ENCODE assay signal across 8 cellular contexts in the genomic region with DNA sequence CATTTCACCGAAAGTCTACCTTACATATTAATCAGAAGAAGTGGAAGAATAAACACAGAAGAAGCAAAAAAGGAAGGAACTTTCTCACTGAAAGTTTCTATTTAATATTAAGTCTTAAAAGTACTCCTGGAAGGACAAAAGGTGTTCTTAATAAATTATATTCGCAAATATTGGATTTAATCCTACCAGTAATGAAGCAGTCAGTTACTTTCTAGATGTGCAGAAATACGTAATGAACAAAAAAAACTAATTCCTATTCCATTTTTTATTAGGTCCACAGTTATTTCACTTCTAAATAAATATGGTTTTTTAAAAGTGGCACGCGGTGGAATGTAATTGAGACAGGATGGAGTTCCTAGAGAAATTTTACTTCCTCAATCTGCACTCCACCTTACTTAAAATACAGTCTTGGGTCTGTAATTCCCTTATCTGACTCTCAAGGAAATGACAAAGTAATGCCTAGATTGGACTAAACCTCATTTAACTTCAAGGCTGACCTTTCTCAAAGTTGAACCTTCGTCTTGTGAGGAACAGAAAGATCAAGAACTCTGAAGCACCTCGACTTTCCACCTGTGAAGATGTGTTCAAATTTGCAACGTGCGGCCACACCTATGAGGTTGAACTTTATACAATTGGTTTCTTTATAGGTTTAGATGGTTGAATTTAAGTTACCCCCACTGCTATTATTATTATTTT. TPM values are rescaled to one million over a fixed set of nuclear protein-coding genes. Genes with fewer than 3 reads are reported as not detected.
DNase-seq lines count a peak whose midpoint lies in the region; ATAC-seq, FAIRE-seq and TF ChIP-seq lines count a peak whose summit lies in the region.

No MANE protein-coding gene starts in this region.

- H3K4me1 ChIP-seq in mucosa of descending colon (ENCODE audit: low read depth) = peaks cover 22% of the 10 kb centered on the region

- TF ChIP-seq CTCF in AG10803 (conservative IDR thresholded peaks at IDR 0.05; ENCODE audit: low read length) = no peak
- no peak for TF ChIP-seq CTCF in brain microvascular endothelial cell (IDR thresholded peaks at IDR 0.05; ENCODE audit: low read depth, low read length, missing control alignments)
- TF ChIP-seq CTCF in mucosa of descending colon (IDR thresholded peaks at IDR 0.05) = no peak

- H3K4me3 ChIP-seq in AG10803 (ENCODE audit: low read length) (peak overlapping the region; percentile 62), brain microvascular endothelial cell (ENCODE audit: low read depth, low read length) (peak overlapping the region; percentile 60), mucosa of descending colon (peak overlapping the region; percentile 63)

- in situ Hi-C loops in brain microvascular endothelial cell (cut with HindIII; ENCODE audit: low pct_ligation_motif_present, low sequenced_read_pairs) = no loop called here

- DNase-seq in AG10803 (ENCODE audit: low read depth) = no peak
- no peak for DNase-seq in brain microvascular endothelial cell
- DNase-seq in mucosa of descending colon = no peak
- DNase-seq in GM19239 (ENCODE audit: insufficient read length, low spot score) = no peak
- no peak for DNase-seq in AG20443 (ENCODE audit: low spot score)
- DNase-seq in stimulated activated CD4-positive, alpha-beta T cell treated with anti-CD3 and anti-CD28 coated beads, Interleukin-4, amount 100 ng/mL, for 1 hour = no peak

- no peak for FAIRE-seq in GM19239 (lab: Jason Lieb, UNC)

- H3K9me3 ChIP-seq in KOPT-K1 (ENCODE audit: insufficient read depth, low read length, poor library complexity, severe bottlenecking) = no peaks in the 10 kb centered on the region
- H3K9me3 ChIP-seq in mucosa of descending colon = no peaks in the 10 kb centered on the region

- intact Hi-C loops in mucosa of descending colon (cut with DNase I, micrococcal nuclease) = loop anchor here in 1 of 2 donors (10.0 kb wide), 1 partner anchor 163 kb away; no protein-coding TSS in a partner anchor

- peak overlapping the region; percentile 69 for H3K27ac ChIP-seq in KOPT-K1 (ENCODE audit: low read depth, low read length, poor library complexity, severe bottlenecking)
- H3K27ac ChIP-seq in brain microvascular endothelial cell = peak overlapping the region; percentile 92

- ATAC-seq in mucosa of descending colon (no peak), HG02642 (IDR thresholded peaks at IDR 0.05; ENCODE audit: poor library complexity, unreplicated experiment) (no peak)

- no peaks in the 10 kb centered on the region for H3K36me3 ChIP-seq in KOPT-K1 (ENCODE audit: insufficient read depth, low read length)
- H3K36me3 ChIP-seq in brain microvascular endothelial cell (replicated peaks) = peaks cover 6% of the 10 kb centered on the region
- H3K36me3 ChIP-seq in mucosa of descending colon (ENCODE audit: low read depth) = no peaks in the 10 kb centered on the region

- H3K27me3 ChIP-seq in brain microvascular endothelial cell (replicated peaks) = no peaks in the 10 kb centered on the region

RNA-seq across cellular contexts. Expression of a gene that starts 1.1 kb away (rescaled TPM):
- total RNA-seq in mucosa of descending colon = 10 to 100 TPM; 20.3 to 25.0 (median 24.1) TPM
